ENCODE assay signal across 1 cellular context in genomic region chr7:101124376-101125056, GRCh38.
TF ChIP-seq lines count a peak whose summit lies in the region.

No MANE protein-coding gene starts in this region.

TF ChIP-seq in HepG2, 621 proteins besides CTCF, POLR2A, EP300 and RAD21 (continued from another document and continues in another):
- TF ChIP-seq ZBTB44 (CRISPR knock-in tag; IDR thresholded peaks at IDR 0.05): no peak
- no peak for TF ChIP-seq ZNF781 (CRISPR knock-in tag; IDR thresholded peaks at IDR 0.05; ENCODE audit: borderline replicate concordance, not compliant biosample characterization)
- no peak for TF ChIP-seq ZNF18 (CRISPR knock-in tag; IDR thresholded peaks at IDR 0.05; ENCODE audit: insufficient replicate concordance)
- TF ChIP-seq CREM (IDR thresholded peaks at IDR 0.05): peak; percentile 65
- TF ChIP-seq CREM (CRISPR knock-in tag; IDR thresholded peaks at IDR 0.05): no peak
- TF ChIP-seq GABPB1 (CRISPR knock-in tag; IDR thresholded peaks at IDR 0.05): peak; percentile 50
- no peak for TF ChIP-seq USF2 (IDR thresholded peaks at IDR 0.05; ENCODE audit: low read depth, low read length)
- TF ChIP-seq USF2 (CRISPR knock-in tag; IDR thresholded peaks at IDR 0.05; ENCODE audit: borderline replicate concordance): peak; percentile 46; the same call in 1 of the 2 replicates
- no peak for TF ChIP-seq LCORL (IDR thresholded peaks at IDR 0.05)
- TF ChIP-seq LCORL (CRISPR knock-in tag; IDR thresholded peaks at IDR 0.05): peak; percentile 53; the same call in 1 of the 2 replicates
- no peak for TF ChIP-seq KDM3A (CRISPR knock-in tag; IDR thresholded peaks at IDR 0.05; ENCODE audit: low read depth)
- no peak for TF ChIP-seq RXRA (CRISPR knock-in tag; IDR thresholded peaks at IDR 0.05)
- 0 out of 2 replicates have a peak, but pooled peaks have one; percentile 16 for TF ChIP-seq JUND (CRISPR knock-in tag; IDR thresholded peaks at IDR 0.05)
- TF ChIP-seq ERF (CRISPR knock-in tag; IDR thresholded peaks at IDR 0.05): peak; percentile 84
- TF ChIP-seq ZNF276 (CRISPR knock-in tag; IDR thresholded peaks at IDR 0.05; ENCODE audit: low read depth): no peak
- TF ChIP-seq PREB (CRISPR knock-in tag; IDR thresholded peaks at IDR 0.05): no peak
- peak; percentile 84 for TF ChIP-seq ZBTB43 (CRISPR knock-in tag; conservative IDR thresholded peaks at IDR 0.05)
- peak; percentile 47 for TF ChIP-seq SP5 (CRISPR knock-in tag; IDR thresholded peaks at IDR 0.05; ENCODE audit: borderline replicate concordance, low read depth)
- TF ChIP-seq SCMH1 (CRISPR knock-in tag; IDR thresholded peaks at IDR 0.05; ENCODE audit: borderline replicate concordance): no peak
- TF ChIP-seq ZNF431 (CRISPR knock-in tag; IDR thresholded peaks at IDR 0.05; ENCODE audit: borderline replicate concordance, low read depth): 0 out of 2 replicates have a peak, but pooled peaks have one; percentile 32
- TF ChIP-seq RBFOX2 (IDR thresholded peaks at IDR 0.05; ENCODE audit: low read depth, low read length): 0 out of 2 replicates have a peak, but pooled peaks have one; percentile 49
- no peak for TF ChIP-seq ZMAT5 (CRISPR knock-in tag; IDR thresholded peaks at IDR 0.05; ENCODE audit: borderline replicate concordance, low read depth)
- TF ChIP-seq ZNF773 (CRISPR knock-in tag; IDR thresholded peaks at IDR 0.05; ENCODE audit: borderline replicate concordance): no peak
- TF ChIP-seq ZNF646 (CRISPR knock-in tag; IDR thresholded peaks at IDR 0.05): no peak
- TF ChIP-seq ZNF709 (CRISPR knock-in tag; IDR thresholded peaks at IDR 0.05): 0 out of 2 replicates have a peak, but pooled peaks have one; percentile 9
- peak; percentile 84 for TF ChIP-seq GATAD2A (CRISPR knock-in tag; IDR thresholded peaks at IDR 0.05)
- no peak for TF ChIP-seq ZBTB25 (CRISPR knock-in tag; IDR thresholded peaks at IDR 0.05)
- 0 out of 2 replicates have a peak, but pooled peaks have one; percentile 35 for TF ChIP-seq STAT6 (CRISPR knock-in tag; IDR thresholded peaks at IDR 0.05; ENCODE audit: borderline replicate concordance)
- no peak for TF ChIP-seq ZNF510 (CRISPR knock-in tag; IDR thresholded peaks at IDR 0.05; ENCODE audit: low read depth)
- peak; percentile 78; the same call in 1 of the 2 replicates for TF ChIP-seq FOXP1 (IDR thresholded peaks at IDR 0.05)
- TF ChIP-seq FOXP1 (CRISPR knock-in tag; IDR thresholded peaks at IDR 0.05): peak; percentile 89
